Comparison of ENCODE assay signal across 11 cellular contexts in the genomic region with DNA sequence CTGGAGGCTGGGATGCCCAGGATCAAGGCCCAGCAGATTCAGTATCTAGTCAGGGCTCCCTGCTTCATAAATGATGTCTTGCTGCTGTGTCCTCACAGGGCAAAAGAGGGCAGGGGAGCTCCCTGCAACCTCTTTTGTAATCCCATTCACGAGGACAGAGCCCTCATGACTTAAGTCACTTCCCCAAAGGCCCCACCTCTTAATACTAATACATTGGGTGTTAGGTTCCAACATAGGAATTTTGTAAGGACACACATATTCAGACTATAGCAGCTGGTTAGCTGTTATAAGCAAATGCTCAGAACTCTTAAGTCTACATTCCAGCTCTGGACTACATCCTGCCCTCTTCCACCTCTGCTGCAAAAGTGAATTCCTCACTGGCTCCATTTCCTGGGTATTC.
A peak's percentile ranks its signal among the peaks of the same experiment; 100 is the strongest.
DNase-seq lines count a peak whose midpoint lies in the region; ATAC-seq, FAIRE-seq and TF ChIP-seq lines count a peak whose summit lies in the region.
"Had no signal": no experiment of that assay in that cellular context is flagged by ENCODE, and none has a peak within 500 bp of the region (broad histone marks: within the 10 kb centered on the region; RNA-seq: fewer than 3 reads in every experiment).

No MANE protein-coding gene starts in this region.

- ATAC-seq in right lobe of liver: peak; percentile 42 to 79 (median 62)
- no peak for ATAC-seq in HepG2
- ATAC-seq in HG03064 (IDR thresholded peaks at IDR 0.05; ENCODE audit: low read depth, unreplicated experiment): peak; percentile 11
- ATAC-seq in stimulated activated naive B cell treated with anti-CD40 and anti-IgM and Interleukin-4, amounts not matched to agents 10 μg/mL and 1 μg/mL and 100 μg/mL, for 72 hours (replicated peaks): peak; percentile 20 to 24

- no peak overlapping the region for H3K4me2 ChIP-seq in HepG2 (ENCODE audit: low read depth, low read length)
- no peak overlapping the region for H3K4me2 ChIP-seq in smooth muscle cell

- H3K27ac Mint-ChIP-seq in stimulated activated naive B cell treated with anti-CD40 and anti-IgM and Interleukin-4, amounts not matched to agents 10 μg/mL and 1 μg/mL and 100 μg/mL, for 72 hours: peak overlapping the region; percentile 56

- DNase-seq in right lobe of liver (no peak), HepG2 (ENCODE audit: low spot score) (no peak), brain microvascular endothelial cell (peak; percentile 19), NCI-H2081 treated with DMSO at 0.1 percent for 48 hours (lab: John Stamatoyannopoulos, UW) (no peak), prostate gland (ENCODE audit: low spot score) (no peak), smooth muscle cell (lab: John Stamatoyannopoulos, UW; ENCODE audit: unreplicated experiment) (no peak)
- DNase-seq in stimulated activated naive B cell treated with anti-CD40 and anti-IgM and Interleukin-4, amounts not matched to agents 10 μg/mL and 1 μg/mL and 100 μg/mL, for 72 hours: no peak
- DNase-seq: DMS79; effector CD4-positive, alpha-beta T cell; NCI-H2171 had no signal

- in situ Hi-C loops in HepG2 (cut with HindIII; ENCODE audit: extremely low pct_ligation_motif_present, low pct_unique_long_range_greater_than_20kb) (no loop called here), brain microvascular endothelial cell (cut with HindIII; ENCODE audit: low pct_ligation_motif_present, low sequenced_read_pairs) (no loop called here)

- H3K4me1 ChIP-seq in right lobe of liver (no peaks in the 10 kb centered on the region), HepG2 (ENCODE audit: insufficient read depth, low read length) (peaks cover 8% of the 10 kb centered on the region; the same call in 1 of the 2 replicates), prostate gland (replicated peaks) (no peaks in the 10 kb centered on the region), smooth muscle cell (ENCODE audit: low read depth) (no peaks in the 10 kb centered on the region)

- H3K79me2 ChIP-seq in HepG2 (ENCODE audit: insufficient read depth, low read length): peaks cover 2% of the 10 kb centered on the region
- no peaks in the 10 kb centered on the region for H3K79me2 ChIP-seq in smooth muscle cell (ENCODE audit: low read depth)

- POLR2A ChIA-PET in HepG2 (lab: Yijun Ruan, JAX): no interaction called here

- no peaks in the 10 kb centered on the region for H3K27me3 ChIP-seq in right lobe of liver
- H3K27me3 ChIP-seq in HepG2 (ENCODE audit: control insufficient read depth in 1 of 2, insufficient read depth in 2 of 2, low read length in 2 of 2): no peaks in the 10 kb centered on the region
- H3K27me3 ChIP-seq in brain microvascular endothelial cell (replicated peaks): no peaks in the 10 kb centered on the region
- H3K27me3 ChIP-seq in prostate gland (replicated peaks; ENCODE audit: insufficient read depth): no peaks in the 10 kb centered on the region
- no peaks in the 10 kb centered on the region for H3K27me3 ChIP-seq in smooth muscle cell (ENCODE audit: low read depth)

- no peak overlapping the region for H2AFZ ChIP-seq in HepG2 (ENCODE audit: low read length)
- H2AFZ ChIP-seq in smooth muscle cell (ENCODE audit: low read depth): no peak overlapping the region

- H3K4me3 Mint-ChIP-seq in stimulated activated naive B cell treated with anti-CD40 and anti-IgM and Interleukin-4, amounts not matched to agents 10 μg/mL and 1 μg/mL and 100 μg/mL, for 72 hours: peak overlapping the region in 1 of 2 donors; percentile 21

- TF ChIP-seq CTCF in right lobe of liver (IDR thresholded peaks at IDR 0.05) (no peak), HepG2 (CRISPR knock-in tag; IDR thresholded peaks at IDR 0.05) (no peak), brain microvascular endothelial cell (IDR thresholded peaks at IDR 0.05; ENCODE audit: low read depth, low read length, missing control alignments) (no peak), prostate gland (IDR thresholded peaks at IDR 0.05) (no peak), smooth muscle cell (IDR thresholded peaks at IDR 0.05; ENCODE audit: borderline replicate concordance, insufficient read depth, poor library complexity, severe bottlenecking) (no peak)

- WGBS in right lobe of liver (ENCODE audit: insufficient coverage, low coverage, low lambda C conversion rate, missing lambda C conversion rate): 17% methylated on average over 1 of the region's 1 CpG
- 100% methylated on average over 1 of the region's 1 CpG for WGBS in HepG2 (ENCODE audit: low lambda C conversion rate)
- 59% methylated on average over 1 of the region's 1 CpG for WGBS in prostate gland
- 60% methylated on average over 1 of the region's 1 CpG for WGBS in smooth muscle cell (ENCODE audit: low lambda C conversion rate)

- H4K20me1 ChIP-seq in HepG2 (ENCODE audit: insufficient read depth, low read length) (no peaks in the 10 kb centered on the region), smooth muscle cell (ENCODE audit: low read depth) (peaks cover 2% of the 10 kb centered on the region)

- no peak overlapping the region for H3K27ac ChIP-seq in right lobe of liver
- no peak overlapping the region for H3K27ac ChIP-seq in HepG2 (ENCODE audit: extremely low read length, insufficient read depth, low read length)
- peak overlapping the region; percentile 52 for H3K27ac ChIP-seq in brain microvascular endothelial cell
- H3K27ac ChIP-seq in prostate gland: no peak overlapping the region
- H3K27ac ChIP-seq in smooth muscle cell (ENCODE audit: low read depth): no peak overlapping the region

- no peaks in the 10 kb centered on the region for H3K27me3 Mint-ChIP-seq in stimulated activated naive B cell treated with anti-CD40 and anti-IgM and Interleukin-4, amounts not matched to agents 10 μg/mL and 1 μg/mL and 100 μg/mL, for 72 hours

- no peaks in the 10 kb centered on the region for H3F3A ChIP-seq in smooth muscle cell (ENCODE audit: low read depth)

- TF ChIP-seq POLR2A in right lobe of liver (IDR thresholded peaks at IDR 0.05): no peak
- TF ChIP-seq POLR2A in HepG2 (IDR thresholded peaks at IDR 0.05; ENCODE audit: insufficient read depth in 1 of 2, low read depth in 2 of 2, low read length in 2 of 2): no peak
- TF ChIP-seq POLR2A in prostate gland (IDR thresholded peaks at IDR 0.05): no peak

- H3K9me3 Mint-ChIP-seq in stimulated activated naive B cell treated with anti-CD40 and anti-IgM and Interleukin-4, amounts not matched to agents 10 μg/mL and 1 μg/mL and 100 μg/mL, for 72 hours: no peaks in the 10 kb centered on the region

- TF ChIP-seq EP300 in HepG2 (IDR thresholded peaks at IDR 0.05; ENCODE audit: low read depth in 2 of 2, low read length in 2 of 2): no peak
- no peak for TF ChIP-seq EP300 in HepG2 (CRISPR knock-in tag; IDR thresholded peaks at IDR 0.05; ENCODE audit: borderline replicate concordance)

- no peak for FAIRE-seq in HepG2 (lab: Jason Lieb, UNC)

- no peaks in the 10 kb centered on the region for H3K9me3 ChIP-seq in right lobe of liver
- no peaks in the 10 kb centered on the region for H3K9me3 ChIP-seq in HepG2 (ENCODE audit: low read length)
- no peaks in the 10 kb centered on the region for H3K9me3 ChIP-seq in prostate gland
- no peaks in the 10 kb centered on the region for H3K9me3 ChIP-seq in smooth muscle cell (replicated peaks; ENCODE audit: low read depth)

- BruUV-seq in HepG2 (replicated peaks; lab: Mats Ljungman, UMichigan): no TSS peak

- peaks cover 57 to 73% of the 10 kb centered on the region in 2 donors for H3K36me3 Mint-ChIP-seq in stimulated activated naive B cell treated with anti-CD40 and anti-IgM and Interleukin-4, amounts not matched to agents 10 μg/mL and 1 μg/mL and 100 μg/mL, for 72 hours

- intact Hi-C loops in right lobe of liver (cut with DNase I) (no loop called here), HepG2 (cut with micrococcal nuclease; ENCODE audit: unreplicated experiment) (no loop called here), prostate gland (cut with DNase I) (no loop called here)

- H3K4me3 ChIP-seq in right lobe of liver (no peak overlapping the region), HepG2 (replicated peaks in 1 of 3; ENCODE audit: insufficient read depth in 1 of 3, low read depth in 2 of 3, low read length in 3 of 3) (no peak overlapping the region), brain microvascular endothelial cell (ENCODE audit: low read depth, low read length) (no peak overlapping the region), prostate gland (no peak overlapping the region), smooth muscle cell (no peak overlapping the region)

- H3K4me1 Mint-ChIP-seq in stimulated activated naive B cell treated with anti-CD40 and anti-IgM and Interleukin-4, amounts not matched to agents 10 μg/mL and 1 μg/mL and 100 μg/mL, for 72 hours: peaks cover 56 to 92% of the 10 kb centered on the region in 2 donors

- no peak for TF ChIP-seq RAD21 in HepG2 (CRISPR knock-in tag; IDR thresholded peaks at IDR 0.05)

- H3K9ac ChIP-seq in HepG2 (ENCODE audit: insufficient read depth, low read depth, low read length) (no peak overlapping the region), smooth muscle cell (ENCODE audit: low read depth) (no peak overlapping the region)

- no peaks in the 10 kb centered on the region for H3K36me3 ChIP-seq in right lobe of liver
- H3K36me3 ChIP-seq in HepG2 (replicated peaks in 1 of 2; ENCODE audit: control insufficient read depth in 1 of 2, insufficient read depth in 2 of 2, low read length in 2 of 2): no peaks in the 10 kb centered on the region; a peak in 2 of 5 replicates
- no peaks in the 10 kb centered on the region for H3K36me3 ChIP-seq in brain microvascular endothelial cell (replicated peaks)
- H3K36me3 ChIP-seq in prostate gland: no peaks in the 10 kb centered on the region
- no peaks in the 10 kb centered on the region for H3K36me3 ChIP-seq in smooth muscle cell (ENCODE audit: low read depth)

- CTCF ChIA-PET in HepG2 (lab: Yijun Ruan, JAX; ENCODE audit: low intra/inter-chr PET ratio, low total read pairs): no interaction called here

TF ChIP-seq in HepG2, 621 proteins besides CTCF, POLR2A, EP300 and RAD21 (continues in another document):
- TF ChIP-seq TOPORS (CRISPR knock-in tag; IDR thresholded peaks at IDR 0.05) (no peak), THAP11 (CRISPR knock-in tag; IDR thresholded peaks at IDR 0.05) (no peak), ZNF563 (CRISPR knock-in tag; IDR thresholded peaks at IDR 0.05) (no peak), RFX1 (IDR thresholded peaks at IDR 0.05) (no peak), TBP (CRISPR knock-in tag; IDR thresholded peaks at IDR 0.05) (no peak), ZNF614 (CRISPR knock-in tag; IDR thresholded peaks at IDR 0.05; ENCODE audit: borderline replicate concordance) (no peak), AGO2 (optimal IDR thresholded peaks at IDR 0.05; ENCODE audit: low read depth, low read length) (no peak), ZSCAN25 (CRISPR knock-in tag; IDR thresholded peaks at IDR 0.05) (no peak)
